1 cellular context compared by ENCODE assay signal in the genomic region with DNA sequence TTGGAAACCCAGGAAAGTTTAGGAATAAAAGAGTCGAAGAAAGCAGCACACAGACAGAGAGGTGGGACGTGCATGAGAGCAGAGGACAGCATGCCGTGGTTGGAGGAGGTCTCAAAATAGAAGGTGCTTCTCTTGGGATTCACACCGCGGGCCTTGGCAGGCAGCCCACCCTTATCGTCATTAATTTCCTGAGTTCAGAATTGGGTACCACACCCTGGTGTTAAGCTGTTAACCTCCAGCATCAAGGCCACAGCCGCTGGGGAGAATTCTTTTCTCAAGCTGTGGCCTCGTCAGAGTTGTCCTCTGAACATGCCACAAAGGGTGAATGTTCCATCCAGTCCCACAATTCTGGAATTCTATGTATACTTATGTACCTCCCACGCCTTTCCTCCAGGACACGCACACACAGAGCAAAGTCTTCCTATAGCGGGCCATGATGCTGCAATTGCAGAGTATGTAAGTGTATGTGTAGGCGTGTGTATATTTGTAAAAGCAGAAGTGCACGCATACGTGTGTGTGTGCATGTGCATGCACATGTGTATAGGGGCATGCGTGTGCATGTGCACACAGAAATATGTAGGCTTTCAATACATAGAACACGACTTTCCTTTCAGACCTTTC.
TF ChIP-seq lines count a peak whose summit lies in the region.

No MANE protein-coding gene starts in this region.

TF ChIP-seq in GM23338, 12 proteins besides CTCF, POLR2A, EP300 and RAD21 (continued from another document):
- TF ChIP-seq REST (IDR thresholded peaks at IDR 0.05; ENCODE audit: unreplicated experiment) (no peak), CREB1 (CRISPR knock-in tag; IDR thresholded peaks at IDR 0.05; ENCODE audit: low read depth) (no peak), ZNF114 (CRISPR knock-in tag; IDR thresholded peaks at IDR 0.05) (no peak), ETS1 (IDR thresholded peaks at IDR 0.05) (no peak), NANOG (IDR thresholded peaks at IDR 0.05; ENCODE audit: borderline replicate concordance) (no peak)
- TF ChIP-seq, protein P1, sequence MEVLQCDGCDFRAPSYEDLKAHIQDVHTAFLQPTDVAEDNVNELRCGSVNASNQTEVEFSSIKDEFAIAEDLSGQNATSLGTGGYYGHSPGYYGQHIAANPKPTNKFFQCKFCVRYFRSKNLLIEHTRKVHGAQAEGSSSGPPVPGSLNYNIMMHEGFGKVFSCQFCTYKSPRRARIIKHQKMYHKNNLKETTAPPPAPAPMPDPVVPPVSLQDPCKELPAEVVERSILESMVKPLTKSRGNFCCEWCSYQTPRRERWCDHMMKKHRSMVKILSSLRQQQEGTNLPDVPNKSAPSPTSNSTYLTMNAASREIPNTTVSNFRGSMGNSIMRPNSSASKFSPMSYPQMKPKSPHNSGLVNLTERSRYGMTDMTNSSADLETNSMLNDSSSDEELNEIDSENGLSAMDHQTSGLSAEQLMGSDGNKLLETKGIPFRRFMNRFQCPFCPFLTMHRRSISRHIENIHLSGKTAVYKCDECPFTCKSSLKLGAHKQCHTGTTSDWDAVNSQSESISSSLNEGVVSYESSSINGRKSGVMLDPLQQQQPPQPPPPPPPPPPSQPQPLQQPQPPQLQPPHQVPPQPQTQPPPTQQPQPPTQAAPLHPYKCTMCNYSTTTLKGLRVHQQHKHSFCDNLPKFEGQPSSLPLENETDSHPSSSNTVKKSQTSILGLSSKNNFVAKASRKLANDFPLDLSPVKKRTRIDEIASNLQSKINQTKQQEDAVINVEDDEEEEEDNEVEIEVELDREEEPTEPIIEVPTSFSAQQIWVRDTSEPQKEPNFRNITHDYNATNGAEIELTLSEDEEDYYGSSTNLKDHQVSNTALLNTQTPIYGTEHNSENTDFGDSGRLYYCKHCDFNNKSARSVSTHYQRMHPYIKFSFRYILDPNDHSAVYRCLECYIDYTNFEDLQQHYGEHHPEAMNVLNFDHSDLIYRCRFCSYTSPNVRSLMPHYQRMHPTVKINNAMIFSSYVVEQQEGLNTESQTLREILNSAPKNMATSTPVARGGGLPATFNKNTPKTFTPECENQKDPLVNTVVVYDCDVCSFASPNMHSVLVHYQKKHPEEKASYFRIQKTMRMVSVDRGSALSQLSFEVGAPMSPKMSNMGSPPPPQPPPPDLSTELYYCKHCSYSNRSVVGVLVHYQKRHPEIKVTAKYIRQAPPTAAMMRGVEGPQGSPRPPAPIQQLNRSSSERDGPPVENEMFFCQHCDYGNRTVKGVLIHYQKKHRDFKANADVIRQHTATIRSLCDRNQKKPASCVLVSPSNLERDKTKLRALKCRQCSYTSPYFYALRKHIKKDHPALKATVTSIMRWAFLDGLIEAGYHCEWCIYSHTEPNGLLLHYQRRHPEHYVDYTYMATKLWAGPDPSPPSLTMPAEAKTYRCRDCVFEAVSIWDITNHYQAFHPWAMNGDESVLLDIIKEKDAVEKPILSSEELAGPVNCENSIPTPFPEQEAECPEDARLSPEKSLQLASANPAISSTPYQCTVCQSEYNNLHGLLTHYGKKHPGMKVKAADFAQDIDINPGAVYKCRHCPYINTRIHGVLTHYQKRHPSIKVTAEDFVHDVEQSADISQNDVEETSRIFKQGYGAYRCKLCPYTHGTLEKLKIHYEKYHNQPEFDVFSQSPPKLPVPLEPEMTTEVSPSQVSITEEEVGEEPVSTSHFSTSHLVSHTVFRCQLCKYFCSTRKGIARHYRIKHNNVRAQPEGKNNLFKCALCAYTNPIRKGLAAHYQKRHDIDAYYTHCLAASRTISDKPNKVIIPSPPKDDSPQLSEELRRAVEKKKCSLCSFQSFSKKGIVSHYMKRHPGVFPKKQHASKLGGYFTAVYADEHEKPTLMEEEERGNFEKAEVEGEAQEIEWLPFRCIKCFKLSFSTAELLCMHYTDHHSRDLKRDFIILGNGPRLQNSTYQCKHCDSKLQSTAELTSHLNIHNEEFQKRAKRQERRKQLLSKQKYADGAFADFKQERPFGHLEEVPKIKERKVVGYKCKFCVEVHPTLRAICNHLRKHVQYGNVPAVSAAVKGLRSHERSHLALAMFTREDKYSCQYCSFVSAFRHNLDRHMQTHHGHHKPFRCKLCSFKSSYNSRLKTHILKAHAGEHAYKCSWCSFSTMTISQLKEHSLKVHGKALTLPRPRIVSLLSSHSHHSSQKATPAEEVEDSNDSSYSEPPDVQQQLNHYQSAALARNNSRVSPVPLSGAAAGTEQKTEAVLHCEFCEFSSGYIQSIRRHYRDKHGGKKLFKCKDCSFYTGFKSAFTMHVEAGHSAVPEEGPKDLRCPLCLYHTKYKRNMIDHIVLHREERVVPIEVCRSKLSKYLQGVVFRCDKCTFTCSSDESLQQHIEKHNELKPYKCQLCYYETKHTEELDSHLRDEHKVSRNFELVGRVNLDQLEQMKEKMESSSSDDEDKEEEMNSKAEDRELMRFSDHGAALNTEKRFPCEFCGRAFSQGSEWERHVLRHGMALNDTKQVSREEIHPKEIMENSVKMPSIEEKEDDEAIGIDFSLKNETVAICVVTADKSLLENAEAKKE (CRISPR knock-in tag; IDR thresholded peaks at IDR 0.05) = no peak
TF ChIP-seq in GM23338: peak in this region for 0.
